1 cellular context compared by ENCODE assay signal in genomic region chr6:146543940-146544661, GRCh38.
TF ChIP-seq lines count a peak whose summit lies in the region.

No MANE protein-coding gene starts in this region.

TF ChIP-seq in HepG2, 621 proteins besides CTCF, POLR2A, EP300 and RAD21 (continued from another document and continues in another):
- TF ChIP-seq NAIF1 (CRISPR knock-in tag; IDR thresholded peaks at IDR 0.05; ENCODE audit: borderline replicate concordance) (peak; percentile 70; the same call in 1 of the 2 replicates), ZNF816 (CRISPR knock-in tag; IDR thresholded peaks at IDR 0.05; ENCODE audit: borderline replicate concordance) (no peak), MATR3 (CRISPR knock-in tag; IDR thresholded peaks at IDR 0.05) (no peak), PRDM10 (CRISPR knock-in tag; IDR thresholded peaks at IDR 0.05; ENCODE audit: low read depth) (peak; percentile 39; the same call in 1 of the 2 replicates), ZIK1 (CRISPR knock-in tag; IDR thresholded peaks at IDR 0.05; ENCODE audit: borderline replicate concordance, low read depth) (no peak), DBP (CRISPR knock-in tag; IDR thresholded peaks at IDR 0.05; ENCODE audit: not compliant biosample characterization) (no peak), ZNF260 (CRISPR knock-in tag; IDR thresholded peaks at IDR 0.05; ENCODE audit: borderline replicate concordance, low read depth) (no peak), ZBTB21 (CRISPR knock-in tag; IDR thresholded peaks at IDR 0.05) (no peak), CREBL2 (CRISPR knock-in tag; IDR thresholded peaks at IDR 0.05; ENCODE audit: borderline replicate concordance) (peak; percentile 92; the same call in 1 of the 2 replicates), PCBP1 (IDR thresholded peaks at IDR 0.05; ENCODE audit: borderline replicate concordance, low read depth, low read length) (no peak), RARG (CRISPR knock-in tag; IDR thresholded peaks at IDR 0.05; ENCODE audit: low read depth) (no peak), IRX3 (CRISPR knock-in tag; IDR thresholded peaks at IDR 0.05; ENCODE audit: borderline replicate concordance, low read depth) (no peak), ZBTB33 (CRISPR knock-in tag; IDR thresholded peaks at IDR 0.05) (no peak), RERE (CRISPR knock-in tag; IDR thresholded peaks at IDR 0.05; ENCODE audit: low read depth) (no peak), CEBPB (IDR thresholded peaks at IDR 0.05; ENCODE audit: borderline replicate concordance, low read depth, low read length) (no peak), ZBTB7B (CRISPR knock-in tag; IDR thresholded peaks at IDR 0.05) (peak; percentile 44; the same call in 1 of the 2 replicates), HOXA9 (CRISPR knock-in tag; IDR thresholded peaks at IDR 0.05; ENCODE audit: borderline replicate concordance) (no peak), FOXC1 (CRISPR knock-in tag; IDR thresholded peaks at IDR 0.05; ENCODE audit: borderline replicate concordance) (peak; percentile 38), ARNT2 (CRISPR knock-in tag; IDR thresholded peaks at IDR 0.05; ENCODE audit: low read depth) (no peak), SOX13 (IDR thresholded peaks at IDR 0.05) (no peak), SOX13 (CRISPR knock-in tag; conservative IDR thresholded peaks at IDR 0.05 in 1 of 2, IDR thresholded peaks at IDR 0.05 in 1 of 2) (no peak), SETDB1 (CRISPR knock-in tag; IDR thresholded peaks at IDR 0.05; ENCODE audit: borderline replicate concordance) (no peak), MXD3 (CRISPR knock-in tag; IDR thresholded peaks at IDR 0.05) (0 out of 2 replicates have a peak, but pooled peaks have one; percentile 39), KLF12 (CRISPR knock-in tag; IDR thresholded peaks at IDR 0.05; ENCODE audit: borderline replicate concordance) (no peak), ATF3 (CRISPR knock-in tag; IDR thresholded peaks at IDR 0.05) (peak; percentile 6; the same call in 1 of the 2 replicates), GLMP (CRISPR knock-in tag; IDR thresholded peaks at IDR 0.05; ENCODE audit: borderline replicate concordance) (no peak), ZNF547 (CRISPR knock-in tag; IDR thresholded peaks at IDR 0.05) (peak; percentile 63; the same call in 1 of the 2 replicates), ZFP37 (CRISPR knock-in tag; IDR thresholded peaks at IDR 0.05; ENCODE audit: borderline replicate concordance) (no peak), ZBTB14 (CRISPR knock-in tag; IDR thresholded peaks at IDR 0.05) (no peak; the same call in 1 of the 2 replicates), FOXJ3 (CRISPR knock-in tag; IDR thresholded peaks at IDR 0.05; ENCODE audit: borderline replicate concordance) (0 out of 2 replicates have a peak, but pooled peaks have one; percentile 22), GATAD1 (CRISPR knock-in tag; IDR thresholded peaks at IDR 0.05) (peak; percentile 40), ZNF792 (CRISPR knock-in tag; IDR thresholded peaks at IDR 0.05) (0 out of 2 replicates have a peak, but pooled peaks have one; percentile 14), GMEB2 (CRISPR knock-in tag; IDR thresholded peaks at IDR 0.05; ENCODE audit: low read depth) (no peak), DMAP1 (CRISPR knock-in tag; IDR thresholded peaks at IDR 0.05) (peak; percentile 86), XBP1 (CRISPR knock-in tag; IDR thresholded peaks at IDR 0.05) (no peak), ZNF749 (CRISPR knock-in tag; IDR thresholded peaks at IDR 0.05; ENCODE audit: borderline replicate concordance) (no peak; the same call in 1 of the 2 replicates), ZFP36 (IDR thresholded peaks at IDR 0.05; ENCODE audit: borderline replicate concordance, low read depth, low read length, partially characterized antibody) (no peak), TCF12 (IDR thresholded peaks at IDR 0.05) (no peak), TCF12 (CRISPR knock-in tag; IDR thresholded peaks at IDR 0.05) (no peak), PHB2 (IDR thresholded peaks at IDR 0.05; ENCODE audit: partially characterized antibody) (no peak), PHF21A (CRISPR knock-in tag; IDR thresholded peaks at IDR 0.05) (no peak; the same call in 1 of the 2 replicates), REL (CRISPR knock-in tag; conservative IDR thresholded peaks at IDR 0.05) (no peak), ZBTB20 (CRISPR knock-in tag; IDR thresholded peaks at IDR 0.05; ENCODE audit: borderline replicate concordance, low read depth) (peak; percentile 41; the same call in 1 of the 2 replicates), KLF9 (CRISPR knock-in tag; IDR thresholded peaks at IDR 0.05; ENCODE audit: low read depth) (no peak), ZNF160 (CRISPR knock-in tag; IDR thresholded peaks at IDR 0.05) (no peak), KDM5B (CRISPR knock-in tag; IDR thresholded peaks at IDR 0.05; ENCODE audit: borderline replicate concordance) (no peak), ZNF576 (CRISPR knock-in tag; IDR thresholded peaks at IDR 0.05) (no peak)
